ENCODE assay signal across 12 cellular contexts in genomic region chr17:20097362-20097761, GRCh38.
DNase-seq lines count a peak whose midpoint lies in the region; TF ChIP-seq lines count a peak whose summit lies in the region.
"Had no signal": no experiment of that assay in that cellular context is flagged by ENCODE, and none has a peak within 500 bp of the region (broad histone marks: within the 10 kb centered on the region; RNA-seq: fewer than 3 reads in every experiment).

No MANE protein-coding gene starts in this region.

- H3K9me3 ChIP-seq in testis, result no peaks in the 10 kb centered on the region

- H3K4me3 ChIP-seq in dorsolateral prefrontal cortex (no peak overlapping the region), testis (no peak overlapping the region), brain microvascular endothelial cell (ENCODE audit: low read depth, low read length) (no peak overlapping the region)

- intact Hi-C loops in dorsolateral prefrontal cortex (cut with DNase I) (loop anchor here in 1 of 2 donors (5.0 kb wide), 1 partner anchor 90 kb away; the partner anchor contains the start of gene SPECC1), testis (cut with DNase I; ENCODE audit: low total_unique reads) (no loop called here)

- in situ Hi-C loops in brain microvascular endothelial cell (cut with HindIII; ENCODE audit: low pct_ligation_motif_present, low sequenced_read_pairs), result no loop called here

- H3K27ac ChIP-seq in dorsolateral prefrontal cortex, result peak overlapping the region in 31 of 59 donors; percentile 11 to 96 (median 88)
- no peak overlapping the region for H3K27ac ChIP-seq in testis
- H3K27ac ChIP-seq in brain microvascular endothelial cell, result no peak overlapping the region
- H3K27ac ChIP-seq: C4-2B had no signal

- H3K27me3 ChIP-seq in dorsolateral prefrontal cortex (no peaks in the 10 kb centered on the region), testis (no peaks in the 10 kb centered on the region), brain microvascular endothelial cell (replicated peaks) (peaks cover 2% of the 10 kb centered on the region)

- H3K36me3 ChIP-seq in testis (ENCODE audit: low read depth, missing control alignments), result no peaks in the 10 kb centered on the region
- H3K36me3 ChIP-seq in brain microvascular endothelial cell (replicated peaks), result no peaks in the 10 kb centered on the region

- peak; percentile 78 for DNase-seq in NCI-H510A treated with DMSO at 0.1 percent for 48 hours (lab: John Stamatoyannopoulos, UW)
- DNase-seq in NCI-H510A (lab: John Stamatoyannopoulos, UW), result no peak
- peak; percentile 37 for DNase-seq in DMS79 treated with DMSO at 0.1 percent for 48 hours (lab: John Stamatoyannopoulos, UW)
- DNase-seq in dorsolateral prefrontal cortex, result no peak
- peak; percentile 9 for DNase-seq in testis
- no peak for DNase-seq in brain microvascular endothelial cell
- DNase-seq in NCI-H526 (lab: John Stamatoyannopoulos, UW), result no peak
- DNase-seq: CD4-positive, alpha-beta memory T cell; HCEC 1CT; HFFc6; IMR-90 had no signal

- H3K4me1 ChIP-seq in testis, result peaks cover 20% of the 10 kb centered on the region

- no peak for TF ChIP-seq POLR2A in testis (IDR thresholded peaks at IDR 0.05)

- TF ChIP-seq CTCF in dorsolateral prefrontal cortex (IDR thresholded peaks at IDR 0.05 in 54 of 56, conservative IDR thresholded peaks at IDR 0.05 in 2 of 56; ENCODE audit: low read depth in 1 of 56, partially characterized antibody in 56 of 56) (no peak), testis (IDR thresholded peaks at IDR 0.05) (no peak), brain microvascular endothelial cell (IDR thresholded peaks at IDR 0.05; ENCODE audit: low read depth, low read length, missing control alignments) (no peak)

- WGBS in testis, 2 donors, result 91 to 94% methylated on average over 5 of the region's 5 CpGs

Comparison
In these comparisons a context has a peak if more than half of its experiments do, and no peak if none do; other contexts are left out.
1. DNase-seq: peak in NCI-H510A treated with DMSO at 0.1 percent for 48 hours (single experiment), DMS79 treated with DMSO at 0.1 percent for 48 hours (single experiment) and testis (single experiment); none in NCI-H510A (single experiment), dorsolateral prefrontal cortex (0 of 10), brain microvascular endothelial cell (single experiment) and NCI-H526 (0 of 2).
2. H3K27ac ChIP-seq: peak in dorsolateral prefrontal cortex (31 of 59); none in testis (0 of 2) and brain microvascular endothelial cell (single experiment).